In genomic region chr1:225890346-225891228, GRCh38 we compare ENCODE assay signal across 1 cellular context.
TF ChIP-seq lines count a peak whose summit lies in the region.

No MANE protein-coding gene starts in this region.

TF ChIP-seq in GM12878, 131 proteins besides CTCF, POLR2A, EP300 and RAD21:
- TF ChIP-seq NR2F1 (conservative IDR thresholded peaks at IDR 0.05) (0 out of 2 replicates have a peak, but pooled peaks have one; percentile 32), ESRRA (IDR thresholded peaks at IDR 0.05; ENCODE audit: low read length) (no peak)
